In genomic region chr12:114440450-114441383, GRCh38 we compare ENCODE assay signal across 23 cellular contexts. TPM values are rescaled to one million over a fixed set of nuclear protein-coding genes. Genes with fewer than 3 reads are reported as not detected.
DNase-seq lines count a peak whose midpoint lies in the region; ATAC-seq, FAIRE-seq and TF ChIP-seq lines count a peak whose summit lies in the region.
"Had no signal": no experiment of that assay in that cellular context is flagged by ENCODE, and none has a peak within 500 bp of the region (broad histone marks: within the 10 kb centered on the region; RNA-seq: fewer than 3 reads in every experiment).

No MANE protein-coding gene starts in this region.

- in situ Hi-C loops in gastrocnemius medialis (cut with MboI; ENCODE audit: low sequenced_read_pairs in 4 of 4): no loop called here

- H2AFZ ChIP-seq in neuronal stem cell (ENCODE audit: low read length): no peak overlapping the region

- TF ChIP-seq POLR2A in gastrocnemius medialis (IDR thresholded peaks at IDR 0.05): no peak

- H3K36me3 Mint-ChIP-seq in activated T-cell treated with anti-CD3 and anti-CD28 coated beads, Interleukin-2, amount 50 U/mL, for 24 hours (ENCODE audit: low read depth): no peaks in the 10 kb centered on the region
- H3K36me3 Mint-ChIP-seq in HFFc6 (ENCODE audit: low read depth): peaks cover 18% of the 10 kb centered on the region
- no peaks in the 10 kb centered on the region for H3K36me3 Mint-ChIP-seq in endothelial cell (ENCODE audit: low read depth, unreplicated experiment)
- H3K36me3 Mint-ChIP-seq: CD4-positive, alpha-beta memory T cell had no signal

- ATAC-seq in gastrocnemius medialis (no peak), pancreas (no peak), aorta (ENCODE audit: low FRiP score) (no peak)
- ATAC-seq: left lung, mucosa of descending colon had no signal

- H3K14ac ChIP-seq in neuronal stem cell (ENCODE audit: low read length): no peak overlapping the region

- H3K4me1 ChIP-seq in neuronal stem cell (ENCODE audit: control insufficient read depth in 2 of 2, insufficient read depth in 1 of 2, low read depth in 1 of 2, low read length in 2 of 2): no peaks in the 10 kb centered on the region
- H3K4me1 ChIP-seq in gastrocnemius medialis: no peaks in the 10 kb centered on the region
- no peaks in the 10 kb centered on the region for H3K4me1 ChIP-seq in pancreas
- no peaks in the 10 kb centered on the region for H3K4me1 ChIP-seq in aorta (ENCODE audit: control insufficient read depth in 1 of 2, insufficient read depth in 2 of 2, low read length in 2 of 2)
- H3K4me1 ChIP-seq: breast epithelium, left lung, uterus had no signal

- no CpG with 5 or more reads among the region's 64 CpGs for WGBS in neuronal stem cell (ENCODE audit: extremely low coverage in 2 of 2, insufficient read length in 2 of 2, insufficient replicate concordance in 1 of 2), 2 donors
- WGBS in pancreas, 2 donors: 1 to 2% methylated on average over 63 to 64 of the region's 64 CpGs
- WGBS in aorta, 2 donors: 2 to 4% methylated on average over 64 of the region's 64 CpGs

- no peaks in the 10 kb centered on the region for H3K79me1 ChIP-seq in neuronal stem cell (ENCODE audit: low read depth, low read length)

- no peak overlapping the region for H3K4ac ChIP-seq in neuronal stem cell (ENCODE audit: low read length)

- TF ChIP-seq CTCF in HFFc6 (IDR thresholded peaks at IDR 0.05): no peak
- TF ChIP-seq CTCF in endothelial cell (IDR thresholded peaks at IDR 0.05; ENCODE audit: unreplicated experiment): no peak
- TF ChIP-seq CTCF in gastrocnemius medialis (IDR thresholded peaks at IDR 0.05 in 4 of 5, conservative IDR thresholded peaks at IDR 0.05 in 1 of 5): no peak
- no peak for TF ChIP-seq CTCF in pancreas (IDR thresholded peaks at IDR 0.05)

- no peak overlapping the region for H3K4me3 ChIP-seq in neuronal stem cell (ENCODE audit: low read length in 2 of 2)
- no peak overlapping the region for H3K4me3 ChIP-seq in gastrocnemius medialis
- H3K4me3 ChIP-seq in pancreas: no peak overlapping the region
- no peak overlapping the region for H3K4me3 ChIP-seq in aorta (ENCODE audit: low read length in 2 of 2)
- H3K4me3 ChIP-seq: breast epithelium, left lung, mucosa of descending colon, uterus had no signal

- peaks cover 2% of the 10 kb centered on the region for H3K9me3 Mint-ChIP-seq in activated T-cell treated with anti-CD3 and anti-CD28 coated beads, Interleukin-2, amount 50 U/mL, for 24 hours
- H3K9me3 Mint-ChIP-seq in HFFc6 (peaks cover 15% of the 10 kb centered on the region), endothelial cell (ENCODE audit: unreplicated experiment) (peaks cover 6% of the 10 kb centered on the region)

- H3K9ac ChIP-seq in neuronal stem cell (ENCODE audit: low read depth, low read length, poor library complexity): no peak overlapping the region

- peaks cover 1% of the 10 kb centered on the region for H3K4me1 Mint-ChIP-seq in activated T-cell treated with anti-CD3 and anti-CD28 coated beads, Interleukin-2, amount 50 U/mL, for 24 hours (ENCODE audit: low read depth)
- H3K4me1 Mint-ChIP-seq in HFFc6 (ENCODE audit: low read depth) (peaks cover 9% of the 10 kb centered on the region), endothelial cell (ENCODE audit: unreplicated experiment) (peaks cover 21% of the 10 kb centered on the region)
- H3K4me1 Mint-ChIP-seq: CD4-positive, alpha-beta memory T cell had no signal

- peaks cover 0 to 5% of the 10 kb centered on the region in 2 donors for H3K9me3 ChIP-seq in neuronal stem cell (replicated peaks in 1 of 2; ENCODE audit: control insufficient read depth in 2 of 2, insufficient read depth in 1 of 2, low read depth in 1 of 2, low read length in 2 of 2)
- no peaks in the 10 kb centered on the region for H3K9me3 ChIP-seq in gastrocnemius medialis
- no peaks in the 10 kb centered on the region for H3K9me3 ChIP-seq in pancreas
- peaks cover 4% of the 10 kb centered on the region for H3K9me3 ChIP-seq in aorta (ENCODE audit: control insufficient read depth, low read length)
- H3K9me3 ChIP-seq: left lung, mucosa of descending colon, neutrophil, uterus had no signal

- H3K27me3 Mint-ChIP-seq in activated T-cell treated with anti-CD3 and anti-CD28 coated beads, Interleukin-2, amount 50 U/mL, for 24 hours: peaks cover 94% of the 10 kb centered on the region
- peaks cover 82% of the 10 kb centered on the region for H3K27me3 Mint-ChIP-seq in HFFc6 (ENCODE audit: insufficient read depth)
- peaks cover 19% of the 10 kb centered on the region for H3K27me3 Mint-ChIP-seq in endothelial cell (ENCODE audit: unreplicated experiment)

- H2BK120ac ChIP-seq in neuronal stem cell (ENCODE audit: low read depth, low read length): no peak overlapping the region

- H4K91ac ChIP-seq in neuronal stem cell (ENCODE audit: low read depth, low read length, poor library complexity): no peak overlapping the region

- H3K27ac ChIP-seq in neuronal stem cell (replicated peaks; ENCODE audit: low read length) (no peak overlapping the region), gastrocnemius medialis (no peak overlapping the region), pancreas (no peak overlapping the region), aorta (ENCODE audit: low read depth in 1 of 2, low read length in 2 of 2) (no peak overlapping the region)
- H3K27ac ChIP-seq: breast epithelium, epithelial cell of prostate, left lung, neutrophil, uterus had no signal

- H2AK5ac ChIP-seq in neuronal stem cell (ENCODE audit: low read depth, low read length): no peak overlapping the region

- no peak overlapping the region for H3K18ac ChIP-seq in neuronal stem cell (ENCODE audit: low read length)

- no peak for DNase-seq in activated T-cell treated with anti-CD3 and anti-CD28 coated beads, Interleukin-2, amount 50 U/mL, for 24 hours
- DNase-seq in activated T-cell treated with anti-CD3 and anti-CD28 coated beads for 4 hours (no peak), HFFc6 (no peak), endothelial cell (ENCODE audit: low spot score) (peak; percentile 43), neuronal stem cell (ENCODE audit: low spot score) (no peak), gastrocnemius medialis (no peak), pancreas (no peak), aorta (no peak)
- DNase-seq: activated CD8-positive, alpha-beta memory T cell treated with anti-CD3 and anti-CD28 coated beads for 24 hours; CD4-positive, alpha-beta memory T cell; dermis blood vessel endothelial cell; DMS53; foreskin melanocyte; KBM-7; left lung; mucosa of descending colon; NCI-H2029 treated with DMSO at 0.1 percent for 48 hours; NCI-H446 treated with DMSO at 0.1 percent for 48 hours; SHP77; uterus had no signal

- no peak overlapping the region for H3K4me3 Mint-ChIP-seq in activated T-cell treated with anti-CD3 and anti-CD28 coated beads, Interleukin-2, amount 50 U/mL, for 24 hours
- H3K4me3 Mint-ChIP-seq in HFFc6 (peak overlapping the region; percentile 59; the same call in 1 of the 2 replicates), endothelial cell (ENCODE audit: unreplicated experiment) (no peak overlapping the region)
- H3K4me3 Mint-ChIP-seq: CD4-positive, alpha-beta memory T cell had no signal

- H2BK5ac ChIP-seq in neuronal stem cell (ENCODE audit: low read length): no peak overlapping the region

- no peak overlapping the region for H4K8ac ChIP-seq in neuronal stem cell (ENCODE audit: low read depth, low read length)

- H2BK12ac ChIP-seq in neuronal stem cell (ENCODE audit: low read length): no peak overlapping the region

- H3K4me2 ChIP-seq in neuronal stem cell (ENCODE audit: insufficient read depth, low read length, poor library complexity, severe bottlenecking): no peak overlapping the region

- peak overlapping the region; percentile 63 for H3K27ac Mint-ChIP-seq in activated T-cell treated with anti-CD3 and anti-CD28 coated beads, Interleukin-2, amount 50 U/mL, for 24 hours
- H3K27ac Mint-ChIP-seq in HFFc6: no peak overlapping the region
- no peak overlapping the region for H3K27ac Mint-ChIP-seq in endothelial cell (ENCODE audit: unreplicated experiment)
- H3K27ac Mint-ChIP-seq: CD4-positive, alpha-beta memory T cell had no signal

- FAIRE-seq in pancreas (lab: Jason Lieb, UNC): no peak

- H3K36me3 ChIP-seq in neuronal stem cell (replicated peaks in 1 of 2; ENCODE audit: control insufficient read depth in 2 of 2, insufficient read depth in 2 of 2, low read length in 2 of 2): no peaks in the 10 kb centered on the region
- H3K36me3 ChIP-seq in gastrocnemius medialis: no peaks in the 10 kb centered on the region
- no peaks in the 10 kb centered on the region for H3K36me3 ChIP-seq in pancreas
- H3K36me3 ChIP-seq in aorta (ENCODE audit: control insufficient read depth in 1 of 2, insufficient read depth in 2 of 2, low read length in 1 of 2): no peaks in the 10 kb centered on the region
- H3K36me3 ChIP-seq: breast epithelium, left lung, neutrophil, uterus had no signal

- intact Hi-C loops in gastrocnemius medialis (cut with DNase I; ENCODE audit: low total_unique reads) (no loop called here), pancreas (cut with DNase I) (no loop called here), aorta (cut with DNase I) (no loop called here)

- H3K27me3 ChIP-seq in neuronal stem cell (ENCODE audit: control insufficient read depth in 3 of 3, insufficient read depth in 3 of 3, low read depth in 1 of 3, low read length in 3 of 3) (peaks cover 54 to 98% (median 95%) of the 10 kb centered on the region in 3 experiments), gastrocnemius medialis (peaks cover 58 to 87% (median 77%) of the 10 kb centered on the region in 3 donors), pancreas (peaks cover 0 to 45% (median 16%) of the 10 kb centered on the region in 4 donors), aorta (ENCODE audit: control insufficient read depth in 1 of 2, insufficient read depth in 2 of 2, low read length in 1 of 2) (no peaks in the 10 kb centered on the region)

- peak overlapping the region; percentile 62 for H3K23ac ChIP-seq in neuronal stem cell (ENCODE audit: low read depth, low read length, poor library complexity)

- H2BK15ac ChIP-seq in neuronal stem cell (ENCODE audit: low read length): no peak overlapping the region

RNA-seq across cellular contexts. Expression of gene TBX5, which starts 34.8 kb away (rescaled TPM):
- 10 to 100 TPM; 20.7 to 27.8 (median 24.3) TPM for total RNA-seq in HFFc6 (2021; fragmentation: NEBNext Ultra II Directional; extraction: Animal tissue kit (Norgen Biotek cat#: 25700))
- total RNA-seq in endothelial cell (ENCODE audit: unreplicated experiment): 0.38 TPM
- not detected for polyA plus RNA-seq in neuronal stem cell (2013, experiment 1 of 2)
- polyA plus RNA-seq in neuronal stem cell (2013, experiment 2 of 2): not detected
- not detected for total RNA-seq in gastrocnemius medialis
- total RNA-seq in pancreas: not detected
- polyA plus RNA-seq in pancreas: under 1 TPM in 1 of 2 donors, not detected in 1; 0.02 TPM
- under 1 TPM in 1 of 2 donors, not detected in 1; 0.42 TPM for total RNA-seq in aorta
- under 1 TPM in 1 of 2 donors, not detected in 1; 0.33 TPM for polyA plus RNA-seq in aorta
- total RNA-seq: CD4-positive, alpha-beta memory T cell; dermis blood vessel endothelial cell; mucosa of descending colon; uterus had no signal
- polyA plus RNA-seq: CD4-positive, alpha-beta memory T cell had no signal

Comparison
In these comparisons a context has a peak if more than half of its experiments do, and no peak if none do; other contexts are left out.
1. RNA of gene TBX5, which starts 34.8 kb away (total RNA-seq): 20.7 to 27.8 TPM in HFFc6; 0.42 TPM in aorta, 0.38 TPM in endothelial cell (single experiment), not detected in gastrocnemius medialis and not detected in pancreas; every median in the first group is over 10 times any median in the second.